In the genomic region with DNA sequence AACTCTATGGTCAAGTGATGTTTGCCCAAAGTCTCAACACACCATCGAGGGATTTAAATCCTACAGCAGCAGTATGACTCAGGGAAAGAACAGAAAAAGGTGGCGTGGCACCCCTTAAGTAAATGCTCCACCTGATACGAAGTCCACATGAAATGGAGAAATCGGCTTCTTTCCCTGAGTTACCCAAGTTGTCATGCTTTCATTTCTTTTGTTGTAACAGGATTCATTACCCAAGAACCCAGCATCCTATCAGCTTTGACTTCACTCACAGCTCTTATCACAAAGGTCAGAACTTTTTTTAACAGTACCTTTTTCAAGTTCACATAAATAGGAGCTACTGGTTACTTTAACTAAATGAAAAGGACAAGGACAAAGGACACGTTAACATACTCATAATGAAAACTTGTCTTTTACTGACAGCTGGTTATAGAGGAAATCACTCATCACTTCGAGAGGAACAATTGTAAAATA, we compare ENCODE assay signal across 14 cellular contexts.
DNase-seq lines count a peak whose midpoint lies in the region; ATAC-seq, FAIRE-seq and TF ChIP-seq lines count a peak whose summit lies in the region.
"Had no signal": no experiment of that assay in that cellular context is flagged by ENCODE, and none has a peak within 500 bp of the region (broad histone marks: within the 10 kb centered on the region; RNA-seq: fewer than 3 reads in every experiment).

No MANE protein-coding gene starts in this region.

- intact Hi-C loops in CD8-positive, alpha-beta T cell (cut with DNase I, micrococcal nuclease) = loop anchor here in 1 of 2 experiments (5.0 kb wide), 1 partner anchor 763 kb away; no protein-coding TSS in a partner anchor

- POLR2A ChIA-PET in CD8-positive, alpha-beta T cell (lab: Charles Lee) = interaction anchor here (0.9 to 1.6 kb wide), 2 partner anchors 14 to 43 kb away, joined by 3 to 5 read pairs; no protein-coding TSS in a partner anchor

- no peak for ATAC-seq in CD8-positive, alpha-beta T cell
- no peak for ATAC-seq in T-helper 17 cell
- no peak for ATAC-seq in GM19035 (IDR thresholded peaks at IDR 0.05; ENCODE audit: unreplicated experiment)

- no peaks in the 10 kb centered on the region for H3K9me3 ChIP-seq in CD8-positive, alpha-beta T cell (ENCODE audit: low read length)
- H3K9me3 ChIP-seq in T-helper 17 cell (ENCODE audit: control insufficient read depth, low read length, poor library complexity, severe bottlenecking) (no peaks in the 10 kb centered on the region), endodermal cell (ENCODE audit: control insufficient read depth, low read length) (no peaks in the 10 kb centered on the region), small intestine (ENCODE audit: control insufficient read depth, low read depth) (no peaks in the 10 kb centered on the region)

- H3K4me3 Mint-ChIP-seq in CD8-positive, alpha-beta T cell = no peak overlapping the region
- H3K4me3 Mint-ChIP-seq in T-helper 17 cell (peak overlapping the region; percentile 63), endodermal cell (no peak overlapping the region)

- no peaks in the 10 kb centered on the region for H3K9me3 Mint-ChIP-seq in CD8-positive, alpha-beta T cell
- H3K9me3 Mint-ChIP-seq in endodermal cell = no peaks in the 10 kb centered on the region

- 89 to 92% methylated on average over 5 of the region's 6 CpGs for WGBS in endodermal cell (ENCODE audit: insufficient coverage in 1 of 2, insufficient read length in 1 of 2), 2 experiments
- 14 to 54% (median 29%) methylated on average over 6 of the region's 6 CpGs for WGBS in small intestine, 3 donors

- H3K9ac ChIP-seq in endodermal cell (ENCODE audit: extremely low read depth, low read length, poor library complexity, severe bottlenecking) = no peak overlapping the region

- H3K27me3 Mint-ChIP-seq in CD8-positive, alpha-beta T cell (ENCODE audit: low read depth) = no peaks in the 10 kb centered on the region
- H3K27me3 Mint-ChIP-seq in T-helper 17 cell (no peaks in the 10 kb centered on the region), endodermal cell (ENCODE audit: insufficient read depth) (no peaks in the 10 kb centered on the region)

- peaks cover 73% of the 10 kb centered on the region for H3K4me1 ChIP-seq in CD8-positive, alpha-beta T cell (ENCODE audit: insufficient read depth, low read length)
- peaks cover 10% of the 10 kb centered on the region for H3K4me1 ChIP-seq in endodermal cell (ENCODE audit: control insufficient read depth, insufficient read depth, low read length)
- H3K4me1 ChIP-seq in small intestine (ENCODE audit: control insufficient read depth in 2 of 2, insufficient read depth in 1 of 2, low read depth in 1 of 2, low read length in 1 of 2) = peaks cover 7 to 26% of the 10 kb centered on the region in 2 donors

- CTCF ChIA-PET in CD8-positive, alpha-beta T cell (lab: Charles Lee) = interaction anchor here (0.7 to 1.7 kb wide), 2 partner anchors 12 to 273 kb away, joined by 3 read pairs; no protein-coding TSS in a partner anchor

- peak overlapping the region; percentile 84 for H3K27ac Mint-ChIP-seq in CD8-positive, alpha-beta T cell
- H3K27ac Mint-ChIP-seq in T-helper 17 cell (peak overlapping the region; percentile 99), endodermal cell (peak overlapping the region; percentile 26)

- peaks cover 72% of the 10 kb centered on the region for H3K36me3 Mint-ChIP-seq in CD8-positive, alpha-beta T cell
- peaks cover 20% of the 10 kb centered on the region for H3K36me3 Mint-ChIP-seq in T-helper 17 cell (ENCODE audit: low read depth)
- peaks cover 4% of the 10 kb centered on the region for H3K36me3 Mint-ChIP-seq in endodermal cell (ENCODE audit: low read depth)

- peak; percentile 39 for FAIRE-seq in small intestine (lab: Jason Lieb, UNC)

- H3K27ac ChIP-seq in CD8-positive, alpha-beta T cell (ENCODE audit: low read depth, low read length) = no peak overlapping the region
- no peak overlapping the region for H3K27ac ChIP-seq in endodermal cell (ENCODE audit: low read depth, low read length)
- peak overlapping the region in 1 of 2 donors; percentile 50 for H3K27ac ChIP-seq in small intestine (ENCODE audit: low read depth in 1 of 2, low read length in 1 of 2)

- no peaks in the 10 kb centered on the region for H3K27me3 ChIP-seq in CD8-positive, alpha-beta T cell (ENCODE audit: insufficient read depth, low read length)
- H3K27me3 ChIP-seq in endodermal cell (ENCODE audit: control insufficient read depth, insufficient read depth, low read length, poor library complexity, severe bottlenecking) (no peaks in the 10 kb centered on the region), small intestine (ENCODE audit: control insufficient read depth in 2 of 2, insufficient read depth in 2 of 2, low read length in 2 of 2) (no peaks in the 10 kb centered on the region)

- H3K36me3 ChIP-seq in CD8-positive, alpha-beta T cell (ENCODE audit: insufficient read depth, low read length) = peaks cover 17% of the 10 kb centered on the region
- no peaks in the 10 kb centered on the region for H3K36me3 ChIP-seq in endodermal cell (ENCODE audit: control insufficient read depth, insufficient read depth, low read length)
- no peaks in the 10 kb centered on the region for H3K36me3 ChIP-seq in small intestine (ENCODE audit: control insufficient read depth in 2 of 2, insufficient read depth in 2 of 2, low read length in 2 of 2)

- no peak overlapping the region for H3K4me3 ChIP-seq in CD8-positive, alpha-beta T cell (ENCODE audit: low read depth, low read length)
- H3K4me3 ChIP-seq in endodermal cell (ENCODE audit: low read length) (no peak overlapping the region), small intestine (ENCODE audit: low read depth in 1 of 2, low read length in 2 of 2) (no peak overlapping the region)

- TF ChIP-seq CTCF in CD8-positive, alpha-beta T cell (IDR thresholded peaks at IDR 0.05) = no peak
- TF ChIP-seq CTCF in endodermal cell (conservative IDR thresholded peaks at IDR 0.05) = no peak

- peaks cover 86% of the 10 kb centered on the region for H3K4me1 Mint-ChIP-seq in CD8-positive, alpha-beta T cell (ENCODE audit: low read depth)
- H3K4me1 Mint-ChIP-seq in T-helper 17 cell (peaks cover 72% of the 10 kb centered on the region), endodermal cell (peaks cover 37% of the 10 kb centered on the region)

- no peak for DNase-seq in CD8-positive, alpha-beta T cell
- no peak for DNase-seq in T-helper 17 cell
- DNase-seq in endodermal cell = no peak
- DNase-seq in small intestine = peak; percentile 88
- DNase-seq in cerebellum (ENCODE audit: low spot score) = no peak
- DNase-seq in NCI-H748 (lab: John Stamatoyannopoulos, UW; ENCODE audit: unreplicated experiment) = no peak
- no peak for DNase-seq in activated CD8-positive, alpha-beta memory T cell treated with anti-CD3 and anti-CD28 coated beads, Interleukin-2, amount 50 U/mL, for 4 hours
- DNase-seq: COR-L47; KBM-7; NCI-H146; NCI-H510A treated with DMSO at 0.1 percent for 48 hours; stimulated activated CD4-positive, alpha-beta T cell treated with anti-CD3 and anti-CD28 coated beads, Interleukin-2, amount 100 ng/mL, for 24 hours; stimulated activated naive CD4-positive, alpha-beta T cell had no signal

Comparison
In these comparisons a context has a peak if more than half of its experiments do, and no peak if none do; other contexts are left out.
1. H3K27ac Mint-ChIP-seq: peak in every context shown above with its lines; median percentile 99 in T-helper 17 cell; 84 in CD8-positive, alpha-beta T cell; 26 in endodermal cell.